In the genomic region with DNA sequence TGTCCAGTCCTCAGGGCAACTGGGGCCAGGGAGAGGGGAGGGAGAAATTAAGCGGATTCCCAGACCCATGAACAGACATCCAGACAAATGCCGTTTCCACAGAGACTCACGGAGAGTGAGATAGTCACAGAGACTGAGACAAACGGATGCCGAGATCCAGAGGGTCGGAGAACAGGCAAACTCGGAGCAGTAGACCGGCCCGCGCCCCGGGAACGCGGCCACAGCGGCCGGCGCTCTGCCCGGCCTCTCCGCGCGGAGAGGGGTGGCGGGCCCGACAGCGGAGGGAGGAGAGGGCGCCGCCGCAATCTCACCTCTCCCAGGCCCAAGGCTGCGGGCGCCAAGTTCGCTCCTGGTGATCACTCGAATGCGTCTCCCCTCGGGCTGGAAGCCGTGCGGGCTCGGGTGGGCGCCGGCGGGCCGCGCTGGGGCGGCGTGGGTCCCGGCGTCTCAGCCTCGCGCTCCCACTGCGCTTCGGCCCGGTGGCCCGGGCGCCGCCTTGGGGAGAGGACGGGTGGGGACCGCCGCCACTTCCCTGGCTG, we compare ENCODE assay signal across 8 cellular contexts. TPM values are rescaled to one million over a fixed set of nuclear protein-coding genes. Genes with fewer than 3 reads are reported as not detected.
DNase-seq lines count a peak whose midpoint lies in the region; ATAC-seq, FAIRE-seq and TF ChIP-seq lines count a peak whose summit lies in the region.

No MANE protein-coding gene starts in this region.

- H3K4me2 ChIP-seq in K562 (ENCODE audit: insufficient read depth, low read length), result peak overlapping the region; percentile 91

- ATAC-seq in K562, result peak; percentile 63

- peak overlapping the region; percentile 72 to 99 for H3K9ac ChIP-seq in K562 (ENCODE audit: insufficient read depth in 1 of 2, low read depth in 2 of 2, low read length in 2 of 2)

- peaks cover 4% of the 10 kb centered on the region; the same call in 2 of the 3 replicates for H3K36me3 ChIP-seq in K562 (ENCODE audit: control insufficient read depth, insufficient read depth, low read length)
- no peaks in the 10 kb centered on the region for H3K36me3 ChIP-seq in suprapubic skin

- peak overlapping the region; percentile 91 for H3K27ac Mint-ChIP-seq in activated CD4-positive, alpha-beta T cell treated with anti-CD3 and anti-CD28 coated beads, Interleukin-2, amount 10 ng/mL, durations not matched to agents 7 days and 5 days

- H3K9me3 Mint-ChIP-seq in activated CD4-positive, alpha-beta T cell treated with anti-CD3 and anti-CD28 coated beads, Interleukin-2, amount 10 ng/mL, durations not matched to agents 7 days and 5 days, result no peaks in the 10 kb centered on the region

- TF ChIP-seq CTCF in K562 (IDR thresholded peaks at IDR 0.05 in 2 of 3, conservative IDR thresholded peaks at IDR 0.05 in 1 of 3; ENCODE audit: insufficient read depth in 2 of 3, low read depth in 1 of 3, low read length in 3 of 3), result no peak
- no peak for TF ChIP-seq CTCF in suprapubic skin (IDR thresholded peaks at IDR 0.05)

- WGBS in K562 (ENCODE audit: insufficient coverage, low coverage, missing lambda C conversion rate), result under 1% methylated on average over 54 of the region's 55 CpGs
- 3% methylated on average over 6 of the region's 55 CpGs for WGBS in suprapubic skin

- no peak for TF ChIP-seq POLR2A in H54 (IDR thresholded peaks at IDR 0.05; ENCODE audit: low read depth, low read length)
- no peak for TF ChIP-seq POLR2A in K562 (conservative IDR thresholded peaks at IDR 0.05)
- no peak for TF ChIP-seq POLR2A in suprapubic skin (IDR thresholded peaks at IDR 0.05)

- peaks cover 32% of the 10 kb centered on the region for H3K27me3 Mint-ChIP-seq in activated CD4-positive, alpha-beta T cell treated with anti-CD3 and anti-CD28 coated beads, Interleukin-2, amount 10 ng/mL, durations not matched to agents 7 days and 5 days

- H4K20me1 ChIP-seq in K562 (replicated peaks; ENCODE audit: control insufficient read depth, insufficient read depth, low read length), result peaks cover 18% of the 10 kb centered on the region

- no TSS peak for BruUV-seq in K562 (replicated peaks; lab: Mats Ljungman, UMichigan)

- H3K9me3 ChIP-seq in K562 (replicated peaks; ENCODE audit: control insufficient read depth, insufficient read depth, low read depth, low read length) (no peaks in the 10 kb centered on the region), suprapubic skin (no peaks in the 10 kb centered on the region)

- no peak for TF ChIP-seq RAD21 in K562 (CRISPR knock-in tag; conservative IDR thresholded peaks at IDR 0.05 in 1 of 2, IDR thresholded peaks at IDR 0.05 in 1 of 2)

- H3K79me2 ChIP-seq in K562 (ENCODE audit: control insufficient read depth, insufficient read depth, low read length), result 0 out of 3 replicates have a peak, but pooled peaks cover 7% of the 10 kb centered on the region

- H3K4me1 ChIP-seq in K562 (replicated peaks in 1 of 2; ENCODE audit: control insufficient read depth in 2 of 2, insufficient read depth in 2 of 2, low read length in 2 of 2) (peaks cover 9 to 58% of the 10 kb centered on the region in 2 experiments), suprapubic skin (peaks cover 64% of the 10 kb centered on the region)

- FAIRE-seq in H54 (lab: Jason Lieb, UNC) (no peak), K562 (lab: Jason Lieb, UNC) (peak; percentile 26)

- POLR2A ChIA-PET in activated CD4-positive, alpha-beta T cell treated with anti-CD3 and anti-CD28 coated beads, Interleukin-2, amount 10 ng/mL, durations not matched to agents 7 days and 5 days (lab: Charles Lee), result interaction anchor here (0.6 to 0.7 kb wide), 2 partner anchors 73 to 103 kb away, joined by 3 read pairs; partner anchors contain the start of gene CMPK1
- POLR2A ChIA-PET in K562 (lab: Yijun Ruan, JAX), result interaction anchor here (0.6 to 1.7 kb wide), 11 partner anchors 9 to 317 kb away, joined by 3 to 9 read pairs (median 4); partner anchors contain the start of gene PDZK1IP1

- H3K36me3 Mint-ChIP-seq in activated CD4-positive, alpha-beta T cell treated with anti-CD3 and anti-CD28 coated beads, Interleukin-2, amount 10 ng/mL, durations not matched to agents 7 days and 5 days (ENCODE audit: low read depth), result peaks cover 27% of the 10 kb centered on the region

- H2AFZ ChIP-seq in K562 (ENCODE audit: low read depth, low read length), result peak overlapping the region; percentile 98

- peak overlapping the region; percentile 90 for H3K27ac ChIP-seq in K562 (ENCODE audit: extremely low read depth, low read depth, low read length)
- peak overlapping the region; percentile 69 for H3K27ac ChIP-seq in suprapubic skin

- CTCF ChIA-PET in activated CD4-positive, alpha-beta T cell treated with anti-CD3 and anti-CD28 coated beads, Interleukin-2, amount 10 ng/mL, durations not matched to agents 7 days and 5 days (lab: Charles Lee), result interaction anchor here (0.7 to 4.6 kb wide), 46 partner anchors 8 to 291 kb away, joined by 3 to 36 read pairs (median 4); partner anchors contain the start of genes CMPK1, PDZK1IP1 and STIL
- CTCF ChIA-PET in K562 (lab: Yijun Ruan, JAX; ENCODE audit: low intra/inter-chr PET ratio), result interaction anchor here (0.6 to 2.7 kb wide), 4 partner anchors 112 to 274 kb away, joined by 3 to 15 read pairs (median 4); no protein-coding TSS in a partner anchor

- H3K9me1 ChIP-seq in K562 (ENCODE audit: control insufficient read depth, insufficient read depth, low read length), result no peaks in the 10 kb centered on the region

- H3K4me3 Mint-ChIP-seq in activated CD4-positive, alpha-beta T cell treated with anti-CD3 and anti-CD28 coated beads, Interleukin-2, amount 10 ng/mL, durations not matched to agents 7 days and 5 days, result peak overlapping the region; percentile 93

- TF ChIP-seq EP300 in K562 (IDR thresholded peaks at IDR 0.05; ENCODE audit: low read length) (no peak), suprapubic skin (IDR thresholded peaks at IDR 0.05) (no peak)

- peak overlapping the region; percentile 70 for H3K4me3 ChIP-seq in K562
- peak overlapping the region; percentile 63 for H3K4me3 ChIP-seq in suprapubic skin

- H3K4me1 Mint-ChIP-seq in activated CD4-positive, alpha-beta T cell treated with anti-CD3 and anti-CD28 coated beads, Interleukin-2, amount 10 ng/mL, durations not matched to agents 7 days and 5 days, result peaks cover 40% of the 10 kb centered on the region

- intact Hi-C loops in K562 (cut with micrococcal nuclease), result loop anchor here (2.0 to 10.0 kb wide), 6 partner anchors 48 to 290 kb away; partner anchors contain the start of gene CMPK1

- in situ Hi-C loops in K562 (cut with MboI), result no loop called here

- DNase-seq in activated CD4-positive, alpha-beta T cell treated with anti-CD3 and anti-CD28 coated beads, Interleukin-2, amount 10 ng/mL, durations not matched to agents 7 days and 5 days, result no peak
- no peak for DNase-seq in activated CD4-positive, alpha-beta T cell treated with anti-CD3 and anti-CD28 coated beads for 1 hour
- DNase-seq in H54 (ENCODE audit: insufficient read length, low spot score) (peak; percentile 26), LHCN-M2 (ENCODE audit: low read depth) (peak; percentile 30), K562 (ENCODE audit: extremely low read depth in 1 of 4, low spot score in 3 of 4) (peak in 1 of 4 experiments; percentile 55), kidney tubule cell (ENCODE audit: low spot score) (peak; percentile 38), suprapubic skin (ENCODE audit: low spot score in 2 of 2) (no peak), midbrain (lab: John Stamatoyannopoulos, UW) (no peak)

- H3K27me3 ChIP-seq in K562 (ENCODE audit: control insufficient read depth in 2 of 2, insufficient read depth in 2 of 2, low read length in 2 of 2), result peaks cover 16 to 19% of the 10 kb centered on the region in 2 experiments; a peak in 4 of 5 replicates
- peaks cover 96% of the 10 kb centered on the region for H3K27me3 ChIP-seq in suprapubic skin

RNA-seq across cellular contexts. Expression of gene FOXD2, which starts 0.8 kb away (rescaled TPM):
- total RNA-seq in activated CD4-positive, alpha-beta T cell treated with anti-CD3 and anti-CD28 coated beads, Interleukin-2, amount 10 ng/mL, durations not matched to agents 7 days and 5 days, result under 1 TPM; 0.15 to 0.20 TPM
- total RNA-seq in LHCN-M2 (2014; rRNA removed) (0.26 and 0.40 TPM in 2 replicates), K562 (2014; rRNA removed) (1.2 TPM in 2 replicates), K562 (2014; rRNA removed; fragmentation: Illumina TruSeq; extraction: Trizol) (0.22 and 0.26 TPM in 2 replicates), K562 (2015; rRNA removed; fragmentation: Illumina TruSeq; extraction: Trizol) (0.26 and 0.33 TPM in 2 replicates), K562 (2021) (0.86 and 1.2 TPM in 2 replicates), suprapubic skin (under 1 TPM in 3 of 4 donors, not detected in 1; 0.34 to 0.39 (median 0.38) TPM)
- polyA plus RNA-seq in LHCN-M2 (2012), result 0.29 TPM
- total RNA-seq in K562 (2011; cell fraction: chromatin; rRNA removed; ENCODE audit: low replicate concordance), result 0.46 and 0.93 TPM in 2 replicates
- 1.2 TPM in 2 replicates for total RNA-seq in K562 (2011; cell fraction: nucleolus; rRNA removed)
- total RNA-seq in K562 (2011; cell fraction: nucleoplasm; rRNA removed), result 0.66 and 0.84 TPM in 2 replicates
- polyA plus RNA-seq in K562 (2011; rRNA removed) (0.15 and 0.27 TPM in 2 replicates), K562 (2014; fragmentation: Illumina TruSeq; extraction: Trizol) (0.19 and 0.22 TPM in 2 replicates), K562 (2014; fragmentation: Nextera tagmentation; extraction: Ambion mirVana) (under 1 TPM; 0.06 to 0.07 TPM), K562 (2014; rRNA removed) (0.46 and 0.53 TPM in 2 replicates)
- 0.19 and 0.52 TPM in 2 replicates for polyA plus RNA-seq in K562 (2011; cell fraction: cytosol; rRNA removed)
- polyA plus RNA-seq in K562 (2011; cell fraction: nucleus; rRNA removed), result 0.79 and 1.2 TPM in 2 replicates
- polyA plus RNA-seq in K562 (2012), result 1.7 and 2.8 TPM in 2 replicates
- 0.12 and 0.14 TPM in 2 replicates for polyA minus RNA-seq in K562 (2011; rRNA and poly(A)+ RNA removed)
- polyA minus RNA-seq in K562 (2011; cell fraction: cytosol; rRNA and poly(A)+ RNA removed), result 0.29 and 0.64 TPM in 2 replicates
- polyA minus RNA-seq in K562 (2011; cell fraction: nucleus; rRNA and poly(A)+ RNA removed), result 0.67 and 1.00 TPM in 2 replicates

RNA-seq across cellular contexts. Expression of gene FOXE3, which starts 21.0 kb away (rescaled TPM):
- total RNA-seq in activated CD4-positive, alpha-beta T cell treated with anti-CD3 and anti-CD28 coated beads, Interleukin-2, amount 10 ng/mL, durations not matched to agents 7 days and 5 days, result not detected
- not detected in 2 replicates for total RNA-seq in LHCN-M2 (2014; rRNA removed)
- polyA plus RNA-seq in LHCN-M2 (2012), result 0.04 TPM
- total RNA-seq in K562 (2011; cell fraction: chromatin; rRNA removed; ENCODE audit: low replicate concordance), result not detected in 2 replicates
- not detected in 2 replicates for total RNA-seq in K562 (2011; cell fraction: nucleolus; rRNA removed)
- not detected in 2 replicates for total RNA-seq in K562 (2011; cell fraction: nucleoplasm; rRNA removed)
- not detected in 2 replicates for total RNA-seq in K562 (2014; rRNA removed)
- not detected in 2 replicates for total RNA-seq in K562 (2014; rRNA removed; fragmentation: Illumina TruSeq; extraction: Trizol)
- not detected in 2 replicates for total RNA-seq in K562 (2015; rRNA removed; fragmentation: Illumina TruSeq; extraction: Trizol)
- not detected in 2 replicates for total RNA-seq in K562 (2021)
- polyA plus RNA-seq in K562 (2011; rRNA removed), result not detected in 2 replicates
- polyA plus RNA-seq in K562 (2011; cell fraction: cytosol; rRNA removed), result not detected in 2 replicates
- 0.10 TPM in 1 of 2 replicates, not detected in the other for polyA plus RNA-seq in K562 (2011; cell fraction: nucleus; rRNA removed)
- polyA plus RNA-seq in K562 (2012), result 0.04 TPM in 1 of 2 replicates, not detected in the other
- not detected in 2 replicates for polyA plus RNA-seq in K562 (2014; fragmentation: Illumina TruSeq; extraction: Trizol)
- not detected for polyA plus RNA-seq in K562 (2014; fragmentation: Nextera tagmentation; extraction: Ambion mirVana)
- polyA plus RNA-seq in K562 (2014; rRNA removed), result not detected in 2 replicates
- polyA minus RNA-seq in K562 (2011; rRNA and poly(A)+ RNA removed), result not detected in 2 replicates
- not detected in 2 replicates for polyA minus RNA-seq in K562 (2011; cell fraction: cytosol; rRNA and poly(A)+ RNA removed)
- not detected in 2 replicates for polyA minus RNA-seq in K562 (2011; cell fraction: nucleus; rRNA and poly(A)+ RNA removed)
- not detected for total RNA-seq in suprapubic skin

Comparison
In these comparisons a context has a peak if more than half of its experiments do, and no peak if none do; other contexts are left out.
1. DNase-seq: peak in H54 (single experiment), LHCN-M2 (single experiment) and kidney tubule cell (single experiment); none in activated CD4-positive, alpha-beta T cell treated with anti-CD3 and anti-CD28 coated beads, Interleukin-2, amount 10 ng/mL, durations not matched to agents 7 days and 5 days (single experiment), activated CD4-positive, alpha-beta T cell treated with anti-CD3 and anti-CD28 coated beads for 1 hour (single experiment), suprapubic skin (0 of 2) and midbrain (single experiment).